ENCODE assay signal across 11 cellular contexts in the genomic region with DNA sequence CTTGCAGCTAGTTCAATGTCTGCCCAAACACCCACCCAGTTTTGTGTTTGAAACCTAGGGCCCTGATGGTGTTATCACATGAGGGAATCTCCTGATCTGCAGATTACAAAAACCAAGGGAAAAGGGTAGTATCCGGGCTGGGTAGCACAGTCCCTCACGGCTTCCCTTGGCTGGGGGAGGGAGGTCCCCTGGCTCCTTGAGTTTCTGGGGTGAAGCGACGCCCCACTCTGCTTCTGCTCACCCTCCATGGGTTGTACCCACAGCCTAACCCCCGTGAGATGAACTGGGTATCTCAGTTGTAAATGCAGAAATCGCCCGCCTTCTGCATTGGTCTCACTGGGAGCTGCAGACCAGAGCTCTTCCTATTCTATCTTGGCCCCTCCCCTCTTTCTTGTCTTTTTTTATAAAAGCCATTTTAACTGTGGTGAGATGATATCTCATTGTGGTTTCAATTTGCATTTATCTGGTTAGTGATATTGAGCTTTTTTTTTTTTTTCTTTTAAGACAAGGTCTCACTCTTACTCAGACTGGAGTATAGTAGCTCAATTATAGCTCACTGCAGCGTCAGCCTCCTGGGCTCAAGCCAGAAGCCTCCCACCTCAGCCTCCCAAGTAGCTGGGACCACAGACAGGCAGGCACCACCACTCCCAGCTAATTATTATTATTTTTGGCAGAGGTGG.
DNase-seq lines count a peak whose midpoint lies in the region; ATAC-seq and TF ChIP-seq lines count a peak whose summit lies in the region.
"Had no signal": no experiment of that assay in that cellular context is flagged by ENCODE, and none has a peak within 500 bp of the region (broad histone marks: within the 10 kb centered on the region; RNA-seq: fewer than 3 reads in every experiment).

No MANE protein-coding gene starts in this region.

- H3K4me1 ChIP-seq in prostate gland (replicated peaks) (no peaks in the 10 kb centered on the region), smooth muscle cell (ENCODE audit: low read depth) (no peaks in the 10 kb centered on the region)

- peaks cover 65 to 91% of the 10 kb centered on the region in 2 donors for H3K27me3 Mint-ChIP-seq in effector memory CD8-positive, alpha-beta T cell

- H3K27me3 ChIP-seq in prostate gland (replicated peaks; ENCODE audit: insufficient read depth), result no peaks in the 10 kb centered on the region
- no peaks in the 10 kb centered on the region for H3K27me3 ChIP-seq in smooth muscle cell (ENCODE audit: low read depth)
- H3K27me3 ChIP-seq: ovary had no signal

- H4K20me1 ChIP-seq in smooth muscle cell (ENCODE audit: low read depth), result no peaks in the 10 kb centered on the region

- WGBS in prostate gland, result 81% methylated on average over 8 of the region's 8 CpGs
- WGBS in smooth muscle cell (ENCODE audit: low lambda C conversion rate), result 88% methylated on average over 8 of the region's 8 CpGs

- peaks cover 8 to 15% of the 10 kb centered on the region in 2 donors for H3K4me1 Mint-ChIP-seq in effector memory CD8-positive, alpha-beta T cell (ENCODE audit: low read depth in 2 of 2)

- DNase-seq in activated effector memory CD4-positive, alpha-beta T cell treated with anti-CD3 and anti-CD28 coated beads, Interleukin-2, amount 50 U/mL, for 16 hours, result peak; percentile 74
- DNase-seq in activated effector memory CD4-positive, alpha-beta T cell treated with Interleukin-2 at 50 U/mL for 16 hours, result no peak
- DNase-seq in activated CD4-positive, alpha-beta T cell treated with anti-CD3 and anti-CD28 coated beads, Interleukin-2, amount 50 U/mL, for 48 hours, result peak; percentile 57 to 67
- DNase-seq in effector memory CD8-positive, alpha-beta T cell, result peak; percentile 6 to 11 (median 8)
- DNase-seq in prostate gland (ENCODE audit: low spot score) (no peak), smooth muscle cell (lab: John Stamatoyannopoulos, UW; ENCODE audit: unreplicated experiment) (no peak)
- DNase-seq: effector CD4-positive, alpha-beta T cell; NCI-H1048; ovary had no signal

- TF ChIP-seq CTCF in prostate gland (IDR thresholded peaks at IDR 0.05) (no peak), smooth muscle cell (IDR thresholded peaks at IDR 0.05; ENCODE audit: borderline replicate concordance, insufficient read depth, poor library complexity, severe bottlenecking) (no peak)

- H3K4me2 ChIP-seq in smooth muscle cell, result no peak overlapping the region

- H3K79me2 ChIP-seq in smooth muscle cell (ENCODE audit: low read depth), result no peaks in the 10 kb centered on the region

- no peak overlapping the region for H2AFZ ChIP-seq in smooth muscle cell (ENCODE audit: low read depth)

- H3F3A ChIP-seq in smooth muscle cell (ENCODE audit: low read depth), result no peaks in the 10 kb centered on the region

- no peak for TF ChIP-seq POLR2A in prostate gland (IDR thresholded peaks at IDR 0.05)

- H3K27ac ChIP-seq in prostate gland (no peak overlapping the region), smooth muscle cell (ENCODE audit: low read depth) (no peak overlapping the region)
- H3K27ac ChIP-seq: ovary had no signal

- peak overlapping the region; percentile 65 to 81 for H3K4me3 Mint-ChIP-seq in effector memory CD8-positive, alpha-beta T cell

- H3K4me3 ChIP-seq in prostate gland (no peak overlapping the region), smooth muscle cell (no peak overlapping the region)
- H3K4me3 ChIP-seq: ovary had no signal

- no peaks in the 10 kb centered on the region for H3K9me3 ChIP-seq in prostate gland
- H3K9me3 ChIP-seq in smooth muscle cell (replicated peaks; ENCODE audit: low read depth), result no peaks in the 10 kb centered on the region
- H3K9me3 ChIP-seq: ovary had no signal

- H3K27ac Mint-ChIP-seq in effector memory CD8-positive, alpha-beta T cell, result peak overlapping the region; percentile 21 to 82

- H3K9me3 Mint-ChIP-seq in effector memory CD8-positive, alpha-beta T cell, result peaks cover 4 to 11% of the 10 kb centered on the region in 2 donors

- intact Hi-C loops in prostate gland (cut with DNase I), result no loop called here

- peaks cover 3% of the 10 kb centered on the region for H3K36me3 Mint-ChIP-seq in effector memory CD8-positive, alpha-beta T cell (ENCODE audit: insufficient read depth)

- peak; percentile 91 for ATAC-seq in effector memory CD8-positive, alpha-beta T cell (replicated peaks)
- ATAC-seq in GM18870 (IDR thresholded peaks at IDR 0.05; ENCODE audit: unreplicated experiment) (no peak), HG02970 (IDR thresholded peaks at IDR 0.05; ENCODE audit: low FRiP score, unreplicated experiment) (no peak)

- H3K36me3 ChIP-seq in prostate gland, result no peaks in the 10 kb centered on the region
- H3K36me3 ChIP-seq in smooth muscle cell (ENCODE audit: low read depth), result no peaks in the 10 kb centered on the region
- H3K36me3 ChIP-seq: ovary had no signal

- H3K9ac ChIP-seq in smooth muscle cell (ENCODE audit: low read depth), result no peak overlapping the region

Comparison
In these comparisons a context has a peak if more than half of its experiments do, and no peak if none do; other contexts are left out.
1. DNase-seq: peak in activated effector memory CD4-positive, alpha-beta T cell treated with anti-CD3 and anti-CD28 coated beads, Interleukin-2, amount 50 U/mL, for 16 hours (single experiment), activated CD4-positive, alpha-beta T cell treated with anti-CD3 and anti-CD28 coated beads, Interleukin-2, amount 50 U/mL, for 48 hours (2 of 2) and effector memory CD8-positive, alpha-beta T cell (3 of 3); none in activated effector memory CD4-positive, alpha-beta T cell treated with Interleukin-2 at 50 U/mL for 16 hours (single experiment), prostate gland (single experiment) and smooth muscle cell (single experiment).